11 cellular contexts compared by ENCODE assay signal in the genomic region with DNA sequence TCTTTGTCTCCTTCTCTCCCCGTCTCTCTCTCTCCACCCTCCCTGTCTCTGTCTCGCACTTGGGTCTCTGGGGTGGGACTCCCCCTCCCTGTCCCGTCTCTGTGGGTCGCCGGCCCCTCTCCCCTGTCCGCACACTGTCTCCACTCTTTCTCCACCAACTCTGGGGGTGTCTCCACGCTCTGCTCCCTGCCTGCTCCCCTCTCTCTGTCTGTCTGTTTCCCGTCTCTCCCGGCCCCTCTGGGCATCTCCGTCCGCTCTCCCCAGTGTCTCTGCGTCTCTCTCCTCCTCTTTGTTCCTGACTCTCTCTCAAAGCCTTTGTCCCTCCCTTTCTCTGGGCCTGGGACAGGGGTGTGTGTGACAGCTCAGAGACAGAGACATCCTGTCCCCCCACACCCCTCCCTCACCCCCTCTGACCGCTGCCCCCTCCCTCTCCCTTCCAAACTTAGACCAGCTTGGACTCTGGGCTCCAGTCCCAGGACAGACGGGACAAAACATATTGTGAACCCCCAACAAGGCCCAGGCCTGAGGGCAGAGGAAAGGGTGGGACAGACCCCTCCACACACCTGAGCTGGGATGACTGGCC. TPM values are rescaled to one million over a fixed set of nuclear protein-coding genes. Genes with fewer than 3 reads are reported as not detected.
A peak's percentile ranks its signal among the peaks of the same experiment; 100 is the strongest.
DNase-seq lines count a peak whose midpoint lies in the region; ATAC-seq and TF ChIP-seq lines count a peak whose summit lies in the region.
"Had no signal": no experiment of that assay in that cellular context is flagged by ENCODE, and none has a peak within 500 bp of the region (broad histone marks: within the 10 kb centered on the region; RNA-seq: fewer than 3 reads in every experiment).

No MANE protein-coding gene starts in this region.

- H3K4me1 ChIP-seq in ascending aorta: peaks cover 5 to 33% of the 10 kb centered on the region in 2 donors
- H3K4me1 ChIP-seq in osteoblast (ENCODE audit: insufficient read depth, low read length): peaks cover 25% of the 10 kb centered on the region

- DNase-seq in ascending aorta (ENCODE audit: low spot score in 2 of 2) (no peak), osteoblast (ENCODE audit: insufficient read length, low spot score, missing footprints) (peak; percentile 79)
- no peak for DNase-seq in effector memory CD8-positive, alpha-beta T cell
- DNase-seq: activated T-cell treated with anti-CD3 and anti-CD28 coated beads, Interleukin-2, amount 50 U/mL, for 4 hours; CD4-positive, CD25-positive, alpha-beta regulatory T cell; MM.1S; NCI-H510A treated with DMSO at 0.1 percent for 48 hours had no signal

- TF ChIP-seq CTCF in ascending aorta (IDR thresholded peaks at IDR 0.05): no peak
- TF ChIP-seq CTCF in osteoblast (IDR thresholded peaks at IDR 0.05; ENCODE audit: extremely low read depth, low read depth, low read length): no peak

- H3K4me3 Mint-ChIP-seq in effector memory CD8-positive, alpha-beta T cell: no peak overlapping the region
- H3K4me3 Mint-ChIP-seq: activated T-cell treated with anti-CD3 and anti-CD28 coated beads, Interleukin-2, amount 50 U/mL, for 4 hours; CD4-positive, CD25-positive, alpha-beta regulatory T cell; WTC11 had no signal

- no peaks in the 10 kb centered on the region for H3K36me3 Mint-ChIP-seq in effector memory CD8-positive, alpha-beta T cell (ENCODE audit: insufficient read depth)
- H3K36me3 Mint-ChIP-seq: CD4-positive, CD25-positive, alpha-beta regulatory T cell; WTC11 had no signal

- no peak overlapping the region for H3K4me2 ChIP-seq in osteoblast (ENCODE audit: insufficient read depth, low read length)

- H3K27me3 ChIP-seq in ascending aorta (no peaks in the 10 kb centered on the region), osteoblast (ENCODE audit: insufficient read depth, low read length) (no peaks in the 10 kb centered on the region)

- H3K27ac ChIP-seq in ascending aorta: peak overlapping the region; percentile 16 to 61
- no peak overlapping the region for H3K27ac ChIP-seq in osteoblast (ENCODE audit: low read depth, low read length)

- peaks cover 42 to 60% of the 10 kb centered on the region in 2 donors for H3K27me3 Mint-ChIP-seq in effector memory CD8-positive, alpha-beta T cell

- no peaks in the 10 kb centered on the region for H3K79me2 ChIP-seq in osteoblast (ENCODE audit: insufficient read depth, low read length)

- H3K4me3 ChIP-seq in ascending aorta: no peak overlapping the region
- H3K4me3 ChIP-seq in osteoblast (ENCODE audit: insufficient read depth, low read length): no peak overlapping the region
- H3K4me3 ChIP-seq: tibial nerve had no signal

- H3K36me3 ChIP-seq in ascending aorta (no peaks in the 10 kb centered on the region), osteoblast (ENCODE audit: insufficient read depth, low read length) (no peaks in the 10 kb centered on the region)
- H3K36me3 ChIP-seq: tibial nerve had no signal

- H3K4me1 Mint-ChIP-seq in effector memory CD8-positive, alpha-beta T cell (ENCODE audit: low read depth in 2 of 2): no peaks in the 10 kb centered on the region
- H3K4me1 Mint-ChIP-seq: CD4-positive, CD25-positive, alpha-beta regulatory T cell had no signal

- intact Hi-C loops in ascending aorta (cut with DNase I): loop anchor here (2.0 kb wide), 1 partner anchor 53 kb away; a partner anchor contains a TSS

- no peak for ATAC-seq in GM21786 (IDR thresholded peaks at IDR 0.05; ENCODE audit: unreplicated experiment)
- ATAC-seq in effector memory CD8-positive, alpha-beta T cell (replicated peaks): no peak
- ATAC-seq: activated T-cell treated with anti-CD3 and anti-CD28 coated beads, Interleukin-2, amount 50 U/mL, for 4 hours; WTC11 had no signal

- H3K27ac Mint-ChIP-seq in effector memory CD8-positive, alpha-beta T cell: no peak overlapping the region
- H3K27ac Mint-ChIP-seq: progenitor cell of endocrine pancreas, WTC11 had no signal

- H2AFZ ChIP-seq in osteoblast (ENCODE audit: low read length): no peak overlapping the region

- H3K9me3 Mint-ChIP-seq in effector memory CD8-positive, alpha-beta T cell: no peaks in the 10 kb centered on the region
- H3K9me3 Mint-ChIP-seq: activated T-cell treated with anti-CD3 and anti-CD28 coated beads, Interleukin-2, amount 50 U/mL, for 4 hours had no signal

- H3K9me3 ChIP-seq in ascending aorta: no peaks in the 10 kb centered on the region
- no peaks in the 10 kb centered on the region for H3K9me3 ChIP-seq in osteoblast (ENCODE audit: low read depth, low read length)
- H3K9me3 ChIP-seq: tibial nerve had no signal

- H4K20me1 ChIP-seq in osteoblast (ENCODE audit: insufficient read depth, low read length): no peaks in the 10 kb centered on the region

RNA-seq across cellular contexts. Expression of a gene that starts 0.7 kb away (rescaled TPM):
- not detected for total RNA-seq in ascending aorta
- not detected in 2 replicates for total RNA-seq in osteoblast
- total RNA-seq: activated T-cell treated with anti-CD3 and anti-CD28 coated beads, Interleukin-2, amount 50 U/mL, for 4 hours; CD4-positive, CD25-positive, alpha-beta regulatory T cell; progenitor cell of endocrine pancreas had no signal

RNA-seq across cellular contexts. Expression of a gene that starts 9.1 kb away (rescaled TPM):
- total RNA-seq in ascending aorta (not detected), osteoblast (not detected in 2 replicates)
- total RNA-seq: activated T-cell treated with anti-CD3 and anti-CD28 coated beads, Interleukin-2, amount 50 U/mL, for 4 hours; CD4-positive, CD25-positive, alpha-beta regulatory T cell; tibial nerve had no signal

RNA-seq across cellular contexts. Expression of a gene that starts 34.6 kb away (rescaled TPM):
- total RNA-seq in ascending aorta (14.2 TPM), osteoblast (6.9 and 7.4 TPM in 2 replicates)

RNA-seq across cellular contexts. Expression of a gene that starts 53.3 kb away (rescaled TPM):
- 30.5 TPM for total RNA-seq in ascending aorta
- 2.9 and 3.6 TPM in 2 replicates for total RNA-seq in osteoblast

RNA-seq across cellular contexts. Expression of a gene that starts 54.1 kb away (rescaled TPM):
- total RNA-seq in ascending aorta: 28.6 TPM
- 11.2 TPM in 2 replicates for total RNA-seq in osteoblast
